8 cellular contexts compared by ENCODE assay signal in the genomic region with DNA sequence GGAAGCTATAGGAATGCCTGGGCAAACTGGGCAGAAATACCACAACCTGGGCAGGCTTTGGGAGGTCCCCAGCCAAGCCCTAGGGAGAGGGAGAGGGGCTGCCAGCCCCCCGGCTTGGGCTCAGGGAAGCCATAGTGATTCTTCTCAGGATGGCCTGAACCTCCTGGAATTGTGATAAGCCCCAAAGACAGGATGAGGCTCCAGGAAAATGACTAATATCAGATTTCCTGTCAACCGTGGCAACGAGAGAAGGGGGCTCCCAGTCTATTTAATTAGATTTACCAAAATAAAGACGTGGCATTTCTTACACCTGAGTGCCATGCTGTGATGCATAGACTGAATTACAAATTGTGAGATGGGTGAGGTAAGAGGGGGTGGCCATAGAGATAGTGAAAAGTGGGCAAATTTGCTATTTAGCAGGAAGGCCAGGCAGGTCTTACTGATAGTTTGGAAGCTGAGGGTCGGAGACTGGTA. TPM values are rescaled to one million over a fixed set of nuclear protein-coding genes. Genes with fewer than 3 reads are reported as not detected.
A peak's percentile ranks its signal among the peaks of the same experiment; 100 is the strongest.
DNase-seq lines count a peak whose midpoint lies in the region; ATAC-seq, FAIRE-seq and TF ChIP-seq lines count a peak whose summit lies in the region.

No MANE protein-coding gene starts in this region.

- no peaks in the 10 kb centered on the region for H3K9me3 ChIP-seq in WERI-Rb-1 (ENCODE audit: severe bottlenecking)

- no peak for ATAC-seq in GM18858 (IDR thresholded peaks at IDR 0.05; ENCODE audit: unreplicated experiment)

- no peaks in the 10 kb centered on the region for H3K36me3 ChIP-seq in WERI-Rb-1

- FAIRE-seq in frontal cortex (lab: Jason Lieb, UNC): no peak

- H3K4me3 ChIP-seq in WERI-Rb-1 (ENCODE audit: low read depth, low read length): peak overlapping the region; percentile 78
- peak overlapping the region; percentile 56 to 58 for H3K4me3 ChIP-seq in foreskin fibroblast (ENCODE audit: low read depth in 1 of 2, low read length in 2 of 2)

- H3K27me3 ChIP-seq in WERI-Rb-1 (ENCODE audit: insufficient read depth, low read depth, severe bottlenecking): no peaks in the 10 kb centered on the region

- no peak for TF ChIP-seq CTCF in WERI-Rb-1 (IDR thresholded peaks at IDR 0.05; ENCODE audit: low read depth, low read length)
- no peak for TF ChIP-seq CTCF in foreskin fibroblast (IDR thresholded peaks at IDR 0.05; ENCODE audit: low read depth, low read length)

- H3K27ac ChIP-seq in WERI-Rb-1: peak overlapping the region; percentile 88; the same call in 1 of the 2 replicates

- peak; percentile 47 for DNase-seq in ELR (ENCODE audit: low read depth)
- DNase-seq in WERI-Rb-1: no peak
- no peak for DNase-seq in foreskin fibroblast
- peak; percentile 63 for DNase-seq in pulmonary artery endothelial cell (ENCODE audit: low read depth, low spot score)
- DNase-seq in DMS114 treated with DMSO at 0.1 percent for 48 hours (lab: John Stamatoyannopoulos, UW; ENCODE audit: unreplicated experiment): no peak
- DNase-seq in frontal cortex (ENCODE audit: low spot score in 2 of 2): no peak
- DNase-seq in inferior parietal cortex (ENCODE audit: extremely low spot score): no peak

RNA-seq across cellular contexts. Expression of a gene that starts 20.4 kb away (rescaled TPM):
- total RNA-seq in pulmonary artery endothelial cell: 426 and 732 TPM in 2 replicates
- 20.0 TPM for total RNA-seq in frontal cortex

RNA-seq across cellular contexts. Expression of a gene that starts 56.8 kb away (rescaled TPM):
- 17.5 and 42.6 TPM in 2 replicates for total RNA-seq in pulmonary artery endothelial cell
- total RNA-seq in frontal cortex: 12.2 TPM

Comparison
In these comparisons a context has a peak if more than half of its experiments do, and no peak if none do; other contexts are left out.
1. DNase-seq: peak in ELR (single experiment) and pulmonary artery endothelial cell (single experiment); none in WERI-Rb-1 (single experiment), foreskin fibroblast (0 of 2), DMS114 treated with DMSO at 0.1 percent for 48 hours (single experiment), frontal cortex (0 of 2) and inferior parietal cortex (single experiment).
2. RNA of a gene that starts 20.4 kb away (total RNA-seq): 426 to 732 TPM in pulmonary artery endothelial cell; 20.0 TPM in frontal cortex (single experiment); every median in the first group is over 10 times any median in the second.